1 cellular context compared by ENCODE assay signal in the genomic region with DNA sequence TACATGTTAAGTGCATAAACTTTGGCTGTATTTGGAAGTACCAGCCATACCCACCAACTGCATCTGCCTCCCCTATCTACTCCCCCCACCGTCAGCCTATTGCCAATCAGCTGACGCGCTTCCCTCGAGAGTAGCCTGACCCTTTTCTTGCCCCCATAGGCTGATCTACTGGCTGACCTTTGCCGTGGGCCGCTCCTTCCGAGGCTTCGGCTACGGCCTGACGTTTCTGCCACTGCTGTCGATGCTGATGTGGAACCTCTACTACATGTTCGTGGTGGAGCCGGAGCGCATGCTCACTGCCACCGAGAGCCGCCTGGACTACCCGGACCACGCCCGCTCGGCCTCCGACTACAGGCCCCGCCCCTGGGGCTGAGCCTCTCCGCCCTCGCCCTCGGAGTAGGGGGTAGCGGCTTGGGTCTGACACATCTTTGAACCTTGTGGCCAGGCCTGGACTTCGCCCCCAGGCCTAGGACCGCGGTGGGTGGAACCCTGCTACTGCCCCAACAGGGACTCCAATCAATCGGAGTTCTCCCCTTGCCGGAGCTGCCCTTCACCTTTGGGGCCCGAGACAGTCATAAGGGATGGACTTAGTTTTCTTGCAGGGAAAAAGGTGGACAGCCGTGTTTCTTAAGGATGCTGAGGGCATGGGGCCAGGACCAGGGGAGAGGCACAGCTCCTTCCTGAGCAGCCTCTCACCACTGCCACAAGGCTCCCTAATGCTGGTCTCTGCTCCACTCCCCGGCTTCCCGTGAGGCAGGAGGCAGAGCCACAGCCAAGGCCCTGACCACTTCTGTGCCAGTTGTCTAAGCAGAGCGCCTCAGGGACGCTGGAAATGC.
TF ChIP-seq lines count a peak whose summit lies in the region.

No MANE protein-coding gene starts in this region.

TF ChIP-seq in A549, 52 proteins besides CTCF, POLR2A, EP300 and RAD21 (continued from another document):
- TF ChIP-seq, protein P1, sequence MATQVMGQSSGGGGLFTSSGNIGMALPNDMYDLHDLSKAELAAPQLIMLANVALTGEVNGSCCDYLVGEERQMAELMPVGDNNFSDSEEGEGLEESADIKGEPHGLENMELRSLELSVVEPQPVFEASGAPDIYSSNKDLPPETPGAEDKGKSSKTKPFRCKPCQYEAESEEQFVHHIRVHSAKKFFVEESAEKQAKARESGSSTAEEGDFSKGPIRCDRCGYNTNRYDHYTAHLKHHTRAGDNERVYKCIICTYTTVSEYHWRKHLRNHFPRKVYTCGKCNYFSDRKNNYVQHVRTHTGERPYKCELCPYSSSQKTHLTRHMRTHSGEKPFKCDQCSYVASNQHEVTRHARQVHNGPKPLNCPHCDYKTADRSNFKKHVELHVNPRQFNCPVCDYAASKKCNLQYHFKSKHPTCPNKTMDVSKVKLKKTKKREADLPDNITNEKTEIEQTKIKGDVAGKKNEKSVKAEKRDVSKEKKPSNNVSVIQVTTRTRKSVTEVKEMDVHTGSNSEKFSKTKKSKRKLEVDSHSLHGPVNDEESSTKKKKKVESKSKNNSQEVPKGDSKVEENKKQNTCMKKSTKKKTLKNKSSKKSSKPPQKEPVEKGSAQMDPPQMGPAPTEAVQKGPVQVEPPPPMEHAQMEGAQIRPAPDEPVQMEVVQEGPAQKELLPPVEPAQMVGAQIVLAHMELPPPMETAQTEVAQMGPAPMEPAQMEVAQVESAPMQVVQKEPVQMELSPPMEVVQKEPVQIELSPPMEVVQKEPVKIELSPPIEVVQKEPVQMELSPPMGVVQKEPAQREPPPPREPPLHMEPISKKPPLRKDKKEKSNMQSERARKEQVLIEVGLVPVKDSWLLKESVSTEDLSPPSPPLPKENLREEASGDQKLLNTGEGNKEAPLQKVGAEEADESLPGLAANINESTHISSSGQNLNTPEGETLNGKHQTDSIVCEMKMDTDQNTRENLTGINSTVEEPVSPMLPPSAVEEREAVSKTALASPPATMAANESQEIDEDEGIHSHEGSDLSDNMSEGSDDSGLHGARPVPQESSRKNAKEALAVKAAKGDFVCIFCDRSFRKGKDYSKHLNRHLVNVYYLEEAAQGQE (IDR thresholded peaks at IDR 0.05): no peak
- TF ChIP-seq CBX2 (IDR thresholded peaks at IDR 0.05; ENCODE audit: borderline replicate concordance, low read depth): no peak
